In genomic region chr21:37145635-37146111, GRCh38 we compare ENCODE assay signal across 14 cellular contexts.
DNase-seq lines count a peak whose midpoint lies in the region; ATAC-seq, FAIRE-seq and TF ChIP-seq lines count a peak whose summit lies in the region.
"Had no signal": no experiment of that assay in that cellular context is flagged by ENCODE, and none has a peak within 500 bp of the region (broad histone marks: within the 10 kb centered on the region; RNA-seq: fewer than 3 reads in every experiment).

No MANE protein-coding gene starts in this region.

- no peaks in the 10 kb centered on the region for H3K9me3 Mint-ChIP-seq in memory B cell
- H3K9me3 Mint-ChIP-seq in natural killer cell = no peaks in the 10 kb centered on the region

- H3K36me3 ChIP-seq in MG63 (peaks cover 72% of the 10 kb centered on the region), tibial artery (peaks cover 12 to 65% (median 36%) of the 10 kb centered on the region in 3 donors)

- H3K4me1 ChIP-seq in tibial artery = no peaks in the 10 kb centered on the region
- H3K4me1 ChIP-seq: stomach had no signal

- no peaks in the 10 kb centered on the region for H3K27me3 ChIP-seq in MG63
- H3K27me3 ChIP-seq in tibial artery = no peaks in the 10 kb centered on the region
- H3K27me3 ChIP-seq: stomach had no signal

- TF ChIP-seq CTCF in astrocyte of the cerebellum (IDR thresholded peaks at IDR 0.05; ENCODE audit: low read depth, low read length, missing control alignments) (peak; percentile 12), lower leg skin (IDR thresholded peaks at IDR 0.05) (no peak), natural killer cell (IDR thresholded peaks at IDR 0.05) (no peak), tibial artery (IDR thresholded peaks at IDR 0.05) (no peak)

- no peaks in the 10 kb centered on the region; the same call in 1 of the 2 replicates for H3K9me3 ChIP-seq in MG63
- H3K9me3 ChIP-seq in tibial artery = no peaks in the 10 kb centered on the region
- H3K9me3 ChIP-seq: stomach had no signal

- H3K4me3 ChIP-seq in MG63 (no peak overlapping the region), astrocyte of the cerebellum (ENCODE audit: low read depth, low read length) (no peak overlapping the region), lower leg skin (ENCODE audit: low read depth, poor library complexity, severe bottlenecking) (no peak overlapping the region), tibial artery (no peak overlapping the region)
- H3K4me3 ChIP-seq: lung, stomach had no signal

- intact Hi-C loops in lower leg skin (cut with DNase I; ENCODE audit: low total_unique reads) (no loop called here), natural killer cell (cut with micrococcal nuclease) (no loop called here), tibial artery (cut with DNase I; ENCODE audit: low total_unique reads) (no loop called here)

- in situ Hi-C loops in astrocyte of the cerebellum (cut with HindIII; ENCODE audit: low sequenced_read_pairs) = no loop called here

- peaks cover 50% of the 10 kb centered on the region for H3K36me3 Mint-ChIP-seq in memory B cell
- H3K36me3 Mint-ChIP-seq in natural killer cell = peaks cover 21% of the 10 kb centered on the region

- H3K27me3 Mint-ChIP-seq in memory B cell = no peaks in the 10 kb centered on the region
- H3K27me3 Mint-ChIP-seq in natural killer cell (ENCODE audit: low read depth in 2 of 2) = no peaks in the 10 kb centered on the region

- H3K4me1 Mint-ChIP-seq in memory B cell (peaks cover 7% of the 10 kb centered on the region), natural killer cell (peaks cover 0 to 5% of the 10 kb centered on the region in 2 donors)

- DNase-seq in GM12891 (ENCODE audit: insufficient read length, low spot score) (no peak), MG63 (peak; percentile 39), astrocyte of the cerebellum (ENCODE audit: low read depth) (peak; percentile 82), memory B cell (ENCODE audit: low spot score in 2 of 2) (no peak), lower leg skin (ENCODE audit: low spot score in 2 of 2) (no peak), natural killer cell (no peak), ureter (ENCODE audit: low spot score) (no peak), tibial artery (no peak)
- DNase-seq: activated CD4-positive, alpha-beta T cell treated with anti-CD3 and anti-CD28 coated beads, Interleukin-2, amount 50 U/mL, for 4 hours; NK-92 treated with Interleukin-12 subunit alpha and Interleukin-12 subunit beta, amount 100 ng/mL, for 24 hours; stimulated activated CD4-positive, alpha-beta T cell treated with anti-CD3 and anti-CD28 coated beads, Interleukin-2, amount 100 ng/mL, for 48 hours; stomach; T-helper 1 cell had no signal

- H3K27ac Mint-ChIP-seq in memory B cell = peak overlapping the region; percentile 71
- no peak overlapping the region for H3K27ac Mint-ChIP-seq in natural killer cell

- ATAC-seq in memory B cell (ENCODE audit: low read depth) (no peak), natural killer cell (no peak)

- WGBS in lower leg skin, 2 donors = 84 to 85% methylated on average over 4 of the region's 4 CpGs

- TF ChIP-seq POLR2A in GM12891 (IDR thresholded peaks at IDR 0.05; ENCODE audit: low read depth, low read length) (no peak), lower leg skin (IDR thresholded peaks at IDR 0.05) (no peak)

- FAIRE-seq in GM12891 (lab: Jason Lieb, UNC) = peak; percentile 51

- H3K27ac ChIP-seq in tibial artery = no peak overlapping the region

- H3K4me3 Mint-ChIP-seq in memory B cell (no peak overlapping the region), natural killer cell (no peak overlapping the region)

TF ChIP-seq in GM12891, 5 proteins besides CTCF, POLR2A, EP300 and RAD21:
- no peak for TF ChIP-seq POU2F2 (IDR thresholded peaks at IDR 0.05; ENCODE audit: low read depth, low read length)
- no peak for TF ChIP-seq SPI1 (IDR thresholded peaks at IDR 0.05; ENCODE audit: low read depth, low read length)
- TF ChIP-seq POLR2AphosphoS5 (IDR thresholded peaks at IDR 0.05; ENCODE audit: low read depth, low read length) = no peak
- TF ChIP-seq TAF1 (IDR thresholded peaks at IDR 0.05; ENCODE audit: low read depth, low read length) = no peak
- TF ChIP-seq PAX5 (IDR thresholded peaks at IDR 0.05; ENCODE audit: insufficient read depth, low read length, severe bottlenecking) = no peak

Comparison
In these comparisons a context has a peak if more than half of its experiments do, and no peak if none do; other contexts are left out.
1. DNase-seq: peak in MG63 (single experiment) and astrocyte of the cerebellum (single experiment); none in GM12891 (single experiment), memory B cell (0 of 2), lower leg skin (0 of 2), natural killer cell (single experiment), ureter (single experiment) and tibial artery (0 of 2).